Comparison of ENCODE assay signal across 21 cellular contexts in genomic region chr17:58974354-58974753, GRCh38.
"Had no signal": no experiment of that assay in that cellular context is flagged by ENCODE, and none has a peak within 500 bp of the region (broad histone marks: within the 10 kb centered on the region; RNA-seq: fewer than 3 reads in every experiment).

No MANE protein-coding gene starts in this region.

- H3K27ac Mint-ChIP-seq: nephron, progenitor cell of endocrine pancreas, type B pancreatic cell had no signal

- DNase-seq: dorsolateral prefrontal cortex; effector CD8-positive, alpha-beta T cell; foreskin melanocyte; heart left ventricle; hippocampal formation; left colon; left ventricle myocardium superior; mesendoderm; naive B cell; occipital lobe; pancreas; right cardiac atrium; small intestine; stimulated activated CD4-positive, alpha-beta T cell treated with anti-CD3 and anti-CD28 coated beads, Interleukin-12 subunit alpha, Interleukin-12 subunit beta, amount 100 ng/mL, for 4 hours; stimulated activated naive CD4-positive, alpha-beta T cell treated with Interleukin-2 at 50 U/mL for 16 hours; thyroid gland had no signal

- H3K27ac ChIP-seq: heart left ventricle, pancreas, suprapubic skin, thyroid gland had no signal

- H3K27me3 Mint-ChIP-seq: naive B cell, progenitor cell of endocrine pancreas, type B pancreatic cell had no signal

- H3K36me3 ChIP-seq: heart left ventricle, pancreas, suprapubic skin, thyroid gland had no signal

- H3K27me3 ChIP-seq: dorsolateral prefrontal cortex, heart left ventricle, pancreas, suprapubic skin, thyroid gland had no signal

- H3K9me3 ChIP-seq: heart left ventricle, pancreas, suprapubic skin, thyroid gland had no signal

- H3K4me1 ChIP-seq: pancreas, suprapubic skin had no signal

- H3K36me3 Mint-ChIP-seq: naive B cell, type B pancreatic cell had no signal

- H3K4me3 ChIP-seq: dorsolateral prefrontal cortex, heart left ventricle, lung, pancreas, suprapubic skin, thyroid gland had no signal

- H3K4me3 Mint-ChIP-seq: nephron, type B pancreatic cell had no signal

- ATAC-seq: heart left ventricle, left colon, left ventricle myocardium superior, pancreas, right cardiac atrium had no signal

- H3K9me3 Mint-ChIP-seq: naive B cell, nephron, type B pancreatic cell had no signal
